ENCODE assay signal across 19 cellular contexts in the genomic region with DNA sequence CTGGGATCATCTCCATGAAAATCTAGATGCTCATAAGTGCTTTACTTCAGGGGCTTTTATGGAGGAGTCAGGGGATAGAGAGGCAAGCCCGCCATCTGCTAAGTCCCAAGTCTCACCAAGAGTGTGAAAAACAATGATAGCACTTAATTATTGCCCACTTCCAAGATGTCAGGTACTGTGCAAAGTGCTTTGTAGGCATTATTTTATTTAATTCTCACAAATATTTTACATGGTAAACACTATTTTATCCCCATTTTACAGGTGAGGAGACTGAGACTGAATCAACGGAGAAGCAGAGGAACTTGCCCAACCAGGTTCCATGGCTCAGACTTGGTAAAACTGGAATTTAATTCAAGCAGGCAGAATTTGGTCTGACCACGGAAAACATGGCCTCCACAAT.
DNase-seq lines count a peak whose midpoint lies in the region; ATAC-seq, FAIRE-seq and TF ChIP-seq lines count a peak whose summit lies in the region.
"Had no signal": no experiment of that assay in that cellular context is flagged by ENCODE, and none has a peak within 500 bp of the region (broad histone marks: within the 10 kb centered on the region; RNA-seq: fewer than 3 reads in every experiment).

No MANE protein-coding gene starts in this region.

- H2BK120ac ChIP-seq in trophoblast cell (ENCODE audit: insufficient read depth, low read length, poor library complexity), result peak overlapping the region; percentile 39

- H3K27me3 ChIP-seq in PC-9 (ENCODE audit: insufficient read depth, low read depth), result peaks cover 12% of the 10 kb centered on the region; the same call in 1 of the 2 replicates
- no peaks in the 10 kb centered on the region for H3K27me3 ChIP-seq in trophoblast cell (ENCODE audit: insufficient read depth, low read length)

- H3K79me2 ChIP-seq in PC-9 (ENCODE audit: low read depth) (no peaks in the 10 kb centered on the region), trophoblast cell (ENCODE audit: control insufficient read depth, insufficient read depth, low read length, poor library complexity) (peaks cover 7% of the 10 kb centered on the region)

- H2BK12ac ChIP-seq in trophoblast cell (ENCODE audit: low read length), result no peak overlapping the region

- no peak for TF ChIP-seq CTCF in A549 (IDR thresholded peaks at IDR 0.05)
- TF ChIP-seq CTCF in PC-9 (conservative IDR thresholded peaks at IDR 0.05), result no peak

- no peak for TF ChIP-seq EP300 in A549 (IDR thresholded peaks at IDR 0.05)

- H4K20me1 ChIP-seq in PC-9 (ENCODE audit: insufficient read depth), result no peaks in the 10 kb centered on the region

- H4K8ac ChIP-seq in trophoblast cell (ENCODE audit: low read depth, low read length), result no peak overlapping the region

- no peak overlapping the region for H3K4me2 ChIP-seq in A549
- peak overlapping the region; percentile 21; the same call in 1 of the 2 replicates for H3K4me2 ChIP-seq in PC-9
- H3K4me2 ChIP-seq in trophoblast cell (ENCODE audit: low read length), result no peak overlapping the region

- H2BK5ac ChIP-seq in trophoblast cell (ENCODE audit: low read depth, low read length, poor library complexity), result no peak overlapping the region

- H3K4me1 ChIP-seq in A549 (peaks cover 31% of the 10 kb centered on the region), PC-9 (replicated peaks; ENCODE audit: insufficient read depth) (peaks cover 39% of the 10 kb centered on the region), trophoblast cell (ENCODE audit: control insufficient read depth in 1 of 2, insufficient read depth in 2 of 2, low read length in 2 of 2) (peaks cover 27 to 29% of the 10 kb centered on the region in 2 experiments)

- FAIRE-seq in A549 (lab: Jason Lieb, UNC), result no peak
- FAIRE-seq: G401.6, GM12891, H1 had no signal

- peaks cover 51% of the 10 kb centered on the region for H3K79me1 ChIP-seq in trophoblast cell (ENCODE audit: low read length)

- peak overlapping the region in 1 of 2 experiments; percentile 64; a peak in 1 of 6 replicates for H3K27ac ChIP-seq in A549
- no peak overlapping the region for H3K27ac ChIP-seq in PC-9
- peak overlapping the region; percentile 50 for H3K27ac ChIP-seq in epithelial cell of prostate
- no peak overlapping the region for H3K27ac ChIP-seq in trophoblast cell (ENCODE audit: low read depth, low read length)
- H3K27ac ChIP-seq: GM23248 had no signal

- TF ChIP-seq RAD21 in A549 (conservative IDR thresholded peaks at IDR 0.05 in 1 of 2, IDR thresholded peaks at IDR 0.05 in 1 of 2), result no peak

- 75% methylated on average over 3 of the region's 3 CpGs for WGBS in A549 (ENCODE audit: missing lambda C conversion rate)
- WGBS in trophoblast cell (ENCODE audit: extremely low coverage, insufficient coverage, insufficient read length), result no CpG with 5 or more reads among the region's 3 CpGs

- CTCF ChIA-PET in A549 (lab: Yijun Ruan, JAX) (interaction anchor here (1.0 kb wide), 1 partner anchor 17 kb away, joined by 3 read pairs; no protein-coding TSS in a partner anchor), PC-9 (lab: Charles Lee) (no interaction called here)

- H3K18ac ChIP-seq in trophoblast cell (ENCODE audit: low read length), result no peak overlapping the region

- H3K4me3 ChIP-seq in A549 (no peak overlapping the region), PC-9 (no peak overlapping the region), trophoblast cell (ENCODE audit: low read depth, low read length) (no peak overlapping the region)
- H3K4me3 ChIP-seq: GM23248 had no signal

- peaks cover 1% of the 10 kb centered on the region; the same call in 1 of the 2 replicates for H3F3A ChIP-seq in PC-9 (ENCODE audit: insufficient read depth, low read depth)

- H2AFZ ChIP-seq in PC-9 (no peak overlapping the region), trophoblast cell (ENCODE audit: insufficient read depth, low read length, poor library complexity) (no peak overlapping the region)
- H2AFZ ChIP-seq: GM23248 had no signal

- no TSS peak for BruUV-seq in PC-9 (replicated peaks; lab: Mats Ljungman, UMichigan)

- no peaks in the 10 kb centered on the region for H3K36me3 ChIP-seq in PC-9 (ENCODE audit: low read depth)
- H3K36me3 ChIP-seq in trophoblast cell (ENCODE audit: control insufficient read depth in 1 of 2, insufficient read depth in 2 of 2, low read length in 2 of 2), result no peaks in the 10 kb centered on the region

- no peak for TF ChIP-seq POLR2A in A549 (IDR thresholded peaks at IDR 0.05; ENCODE audit: low read length)
- no peak for TF ChIP-seq POLR2A in GM18505 (IDR thresholded peaks at IDR 0.05; ENCODE audit: borderline replicate concordance, extremely low read depth, insufficient read depth, insufficient read length)

- ATAC-seq in A549 (no peak), HG03039 (IDR thresholded peaks at IDR 0.05; ENCODE audit: unreplicated experiment) (no peak), GM18505 (IDR thresholded peaks at IDR 0.05; ENCODE audit: unreplicated experiment) (no peak)

- DNase-seq in A549 (ENCODE audit: low read depth in 1 of 2, low spot score in 1 of 2) (no peak), PC-9 (no peak), epithelial cell of prostate (ENCODE audit: low read depth, low spot score) (no peak), trophoblast cell (no peak), GF-D8 (lab: John Stamatoyannopoulos, UW) (no peak)
- DNase-seq: 8988T; C1 segment of cervical spinal cord; Caco-2; CD4-positive, alpha-beta memory T cell; DMS153; DND-41; GM23248; H7; HCEC 1CT had no signal

- no peak overlapping the region for H4K91ac ChIP-seq in trophoblast cell (ENCODE audit: low read depth, low read length)

- H2AK5ac ChIP-seq in trophoblast cell (ENCODE audit: low read length), result no peak overlapping the region

- no peak overlapping the region for H4K12ac ChIP-seq in trophoblast cell (ENCODE audit: low read depth, low read length)

- no peaks in the 10 kb centered on the region for H3K9me2 ChIP-seq in PC-9 (ENCODE audit: insufficient read depth)

- H3K23ac ChIP-seq in trophoblast cell (ENCODE audit: low read length), result no peak overlapping the region

- no peaks in the 10 kb centered on the region for H3K9me3 ChIP-seq in A549
- no peaks in the 10 kb centered on the region for H3K9me3 ChIP-seq in PC-9 (ENCODE audit: insufficient read depth, low read depth)
- no peaks in the 10 kb centered on the region for H3K9me3 ChIP-seq in trophoblast cell (ENCODE audit: insufficient read depth, low read depth, low read length)
- H3K9me3 ChIP-seq: Caco-2 had no signal

- no peak overlapping the region for H3K9ac ChIP-seq in trophoblast cell (ENCODE audit: low read length)
- H3K9ac ChIP-seq: GM23248 had no signal

- no peak overlapping the region for H3K4ac ChIP-seq in trophoblast cell (ENCODE audit: low read depth, low read length)

- POLR2A ChIA-PET in A549 (lab: Yijun Ruan, JAX) (no interaction called here), PC-9 (lab: Charles Lee; ENCODE audit: unreplicated experiment) (no interaction called here)

- peak overlapping the region; percentile 46 for H3K14ac ChIP-seq in trophoblast cell (ENCODE audit: low read length)

- intact Hi-C loops in PC-9 (cut with micrococcal nuclease; ENCODE audit: unreplicated experiment), result loop anchor here (2.0 kb wide), 1 partner anchor 54 kb away; no protein-coding TSS in a partner anchor

TF ChIP-seq in A549, 52 proteins besides CTCF, POLR2A, EP300 and RAD21:
- TF ChIP-seq KDM1A (IDR thresholded peaks at IDR 0.05; ENCODE audit: low read depth) (no peak), MAFK (IDR thresholded peaks at IDR 0.05; ENCODE audit: partially characterized antibody) (peak; percentile 53), ZSCAN20 (CRISPR knock-in tag; IDR thresholded peaks at IDR 0.05) (no peak), JUN (IDR thresholded peaks at IDR 0.05) (no peak), CHD4 (IDR thresholded peaks at IDR 0.05; ENCODE audit: borderline replicate concordance) (no peak)
- TF ChIP-seq, protein P1, sequence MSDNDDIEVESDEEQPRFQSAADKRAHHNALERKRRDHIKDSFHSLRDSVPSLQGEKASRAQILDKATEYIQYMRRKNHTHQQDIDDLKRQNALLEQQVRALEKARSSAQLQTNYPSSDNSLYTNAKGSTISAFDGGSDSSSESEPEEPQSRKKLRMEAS (IDR thresholded peaks at IDR 0.05), result no peak
